Comparison of ENCODE assay signal across 9 cellular contexts in the genomic region with DNA sequence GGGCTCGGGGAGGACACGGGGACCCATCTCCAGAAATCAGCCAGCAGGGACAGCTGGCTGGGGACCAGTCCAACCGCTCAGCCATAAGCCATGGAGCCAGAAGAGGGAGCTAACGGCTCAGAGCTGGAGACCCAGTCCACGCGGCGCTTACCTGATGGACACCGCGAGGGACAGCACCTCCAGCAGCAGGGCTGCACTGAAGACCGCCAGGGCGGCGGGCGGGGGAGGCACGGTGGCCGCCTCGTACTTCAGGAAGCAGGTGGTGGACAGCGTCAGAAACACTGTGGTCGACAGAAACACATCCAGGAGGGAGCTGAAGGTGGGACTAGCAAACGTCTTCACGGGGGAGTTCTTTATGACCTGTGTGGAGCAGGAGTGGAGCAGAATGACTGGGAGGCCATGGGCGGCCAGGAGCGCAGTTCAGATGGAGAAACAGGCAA.
DNase-seq lines count a peak whose midpoint lies in the region; ATAC-seq, FAIRE-seq and TF ChIP-seq lines count a peak whose summit lies in the region.
"Had no signal": no experiment of that assay in that cellular context is flagged by ENCODE, and none has a peak within 500 bp of the region (broad histone marks: within the 10 kb centered on the region; RNA-seq: fewer than 3 reads in every experiment).

No MANE protein-coding gene starts in this region.

- H3K27ac ChIP-seq in HL-60 (replicated peaks) (no peak overlapping the region), right cardiac atrium (ENCODE audit: low read length) (no peak overlapping the region), sigmoid colon (no peak overlapping the region)

- 22% methylated on average over 22 of the region's 22 CpGs for WGBS in right cardiac atrium
- WGBS in sigmoid colon, 2 donors, result 14 to 18% methylated on average over 22 of the region's 22 CpGs

- H3K9me3 ChIP-seq in right cardiac atrium (ENCODE audit: control insufficient read depth, low read length) (no peaks in the 10 kb centered on the region), sigmoid colon (no peaks in the 10 kb centered on the region)

- POLR2A ChIA-PET in BJ (lab: Charles Lee), result interaction anchor here (0.5 kb wide), 1 partner anchor 71 kb away, joined by 5 read pairs; no protein-coding TSS in a partner anchor

- TF ChIP-seq CTCF in BJ (IDR thresholded peaks at IDR 0.05; ENCODE audit: insufficient read depth, low read depth, low read length), result peak; percentile 84
- peak; percentile 75 for TF ChIP-seq CTCF in HL-60 (IDR thresholded peaks at IDR 0.05; ENCODE audit: insufficient read depth, low read length)
- TF ChIP-seq CTCF in sigmoid colon (IDR thresholded peaks at IDR 0.05), result peak; percentile 53 to 73 (median 66)

- H3K36me3 ChIP-seq in BJ (ENCODE audit: control insufficient read depth, insufficient read depth, low read length), result peaks cover 19% of the 10 kb centered on the region
- H3K36me3 ChIP-seq in sigmoid colon, result peaks cover 0 to 19% (median 11%) of the 10 kb centered on the region in 4 donors

- DNase-seq in BJ (ENCODE audit: low read depth) (no peak), HL-60 (ENCODE audit: low read depth in 1 of 2, low spot score in 1 of 2) (peak; percentile 47 to 72), RCC 7860 (ENCODE audit: low spot score) (peak; percentile 36), anterior cingulate cortex (lab: John Stamatoyannopoulos, UW) (peak in 46 of 58 donors; percentile 12 to 67 (median 34)), right cardiac atrium (peak; percentile 62 to 87 (median 82)), sigmoid colon (peak; percentile 85)

- intact Hi-C loops in right cardiac atrium (cut with DNase I) (loop anchor here in 3 of 4 donors (5.0 to 10.0 kb wide), 4 partner anchors 132 to 269 kb away; partner anchors contain the start of gene ADCY9 (in 1 of the 3)), sigmoid colon (cut with DNase I) (loop anchor here (2.0 to 10.0 kb wide), 3 partner anchors 134 to 272 kb away; partner anchors contain the start of gene ADCY9)

- ATAC-seq in right cardiac atrium (peak; percentile 80 to 82), GM18517 (IDR thresholded peaks at IDR 0.05; ENCODE audit: unreplicated experiment) (no peak), GM18505 (IDR thresholded peaks at IDR 0.05; ENCODE audit: unreplicated experiment) (no peak)

- H3K4me3 ChIP-seq in BJ (ENCODE audit: low read depth, low read length), result no peak overlapping the region
- no peak overlapping the region for H3K4me3 ChIP-seq in HL-60 (replicated peaks; ENCODE audit: insufficient read depth, low read length)
- H3K4me3 ChIP-seq in right cardiac atrium (ENCODE audit: low read length), result no peak overlapping the region
- H3K4me3 ChIP-seq in sigmoid colon, result no peak overlapping the region

- H3K27me3 ChIP-seq in BJ (ENCODE audit: control insufficient read depth, insufficient read depth, low read length), result no peaks in the 10 kb centered on the region
- H3K27me3 ChIP-seq in HL-60 (ENCODE audit: insufficient read depth, poor library complexity, severe bottlenecking), result no peaks in the 10 kb centered on the region
- H3K27me3 ChIP-seq in right cardiac atrium (ENCODE audit: control insufficient read depth, insufficient read depth), result no peaks in the 10 kb centered on the region
- no peaks in the 10 kb centered on the region for H3K27me3 ChIP-seq in sigmoid colon

- TF ChIP-seq EP300 in sigmoid colon (IDR thresholded peaks at IDR 0.05), result no peak

- no peak for FAIRE-seq in RCC 7860 (lab: Jason Lieb, UNC)
- FAIRE-seq: islet of Langerhans had no signal

- CTCF ChIA-PET in BJ (lab: Yijun Ruan, JAX), result interaction anchor here (0.6 to 4.0 kb wide), 27 partner anchors 9 to 347 kb away, joined by 3 to 42 read pairs (median 5); partner anchors contain the start of gene SRL

- H3K4me1 ChIP-seq in right cardiac atrium (ENCODE audit: control insufficient read depth, insufficient read depth, low read length) (no peaks in the 10 kb centered on the region), sigmoid colon (peaks cover 0 to 21% (median 18%) of the 10 kb centered on the region in 4 donors)

- TF ChIP-seq POLR2A in sigmoid colon (IDR thresholded peaks at IDR 0.05) (no peak), GM18505 (IDR thresholded peaks at IDR 0.05; ENCODE audit: borderline replicate concordance, extremely low read depth, insufficient read depth, insufficient read length) (no peak)

Comparison
In these comparisons a context has a peak if more than half of its experiments do, and no peak if none do; other contexts are left out.
1. ATAC-seq: peak in right cardiac atrium (2 of 2); none in GM18517 (single experiment) and GM18505 (single experiment).
2. Peak in every context shown above with its lines, with median percentiles within 50 percentile points of each other: CTCF ChIP-seq.